ENCODE assay signal across 9 cellular contexts in the genomic region with DNA sequence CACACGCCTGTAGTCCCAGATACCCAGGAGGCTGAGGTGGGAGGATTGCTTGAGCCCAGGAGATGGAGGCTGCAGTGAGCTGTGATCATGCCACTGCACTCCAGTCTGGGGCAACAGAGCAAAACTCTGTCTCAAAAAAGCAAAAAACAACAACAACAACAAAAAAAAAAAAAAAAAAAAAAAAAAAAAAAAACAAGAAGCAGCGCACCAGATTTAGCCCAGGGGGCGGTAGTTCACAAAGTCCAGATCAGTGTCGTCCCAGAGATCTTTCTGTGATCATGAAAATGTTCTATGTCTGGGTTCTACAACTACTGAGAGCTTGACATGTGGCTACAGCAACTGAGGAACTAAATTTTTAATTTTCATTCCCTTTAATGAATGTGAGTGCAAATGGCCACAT. TPM values are rescaled to one million over a fixed set of nuclear protein-coding genes. Genes with fewer than 3 reads are reported as not detected.
DNase-seq lines count a peak whose midpoint lies in the region; ATAC-seq and TF ChIP-seq lines count a peak whose summit lies in the region.
"Had no signal": no experiment of that assay in that cellular context is flagged by ENCODE, and none has a peak within 500 bp of the region (broad histone marks: within the 10 kb centered on the region; RNA-seq: fewer than 3 reads in every experiment).

No MANE protein-coding gene starts in this region.

- no peaks in the 10 kb centered on the region for H3K9me3 Mint-ChIP-seq in nephron progenitor cell

- no peak for ATAC-seq in GM21515 (IDR thresholded peaks at IDR 0.05; ENCODE audit: unreplicated experiment)

- H3K36me3 Mint-ChIP-seq in nephron progenitor cell (ENCODE audit: low read depth) = no peaks in the 10 kb centered on the region

- no peak overlapping the region for H3K4me3 Mint-ChIP-seq in nephron progenitor cell

- TF ChIP-seq POLR2A in erythroblast (IDR thresholded peaks at IDR 0.05; ENCODE audit: low read length) = no peak

- peak; percentile 23; the same call in 1 of the 2 replicates for TF ChIP-seq CTCF in LNCAP (IDR thresholded peaks at IDR 0.05)
- peak; percentile 34 for TF ChIP-seq CTCF in nephron progenitor cell (IDR thresholded peaks at IDR 0.05)

- no peaks in the 10 kb centered on the region for H3K4me1 Mint-ChIP-seq in nephron progenitor cell

- peaks cover 57% of the 10 kb centered on the region for H3K27me3 Mint-ChIP-seq in nephron progenitor cell (ENCODE audit: low read depth, poor library complexity)

- no peak overlapping the region for H3K27ac Mint-ChIP-seq in nephron progenitor cell

- DNase-seq in Daoy (ENCODE audit: low read depth) (peak; percentile 37), cerebellar cortex (ENCODE audit: low spot score) (peak; percentile 6), nephron progenitor cell (peak; percentile 15), erythroblast (lab: John Stamatoyannopoulos, UW) (no peak)
- DNase-seq in stimulated activated CD4-positive, alpha-beta T cell treated with anti-CD3 and anti-CD28 coated beads, Interleukin-15, amount 100 ng/mL, for 24 hours = no peak
- DNase-seq in stimulated activated CD4-positive, alpha-beta T cell treated with anti-CD3 and anti-CD28 coated beads, Interleukin-4, amount 100 ng/mL, for 4 hours = no peak
- DNase-seq: retina had no signal

RNA-seq across cellular contexts. Expression of a gene that starts 27.4 kb away (rescaled TPM):
- total RNA-seq in Daoy (2014; rRNA removed; shearing (Covaris generic)) = 3.9 and 5.1 TPM in 2 replicates

RNA-seq across cellular contexts. Expression of a gene that starts 50.8 kb away (rescaled TPM):
- total RNA-seq in Daoy (2014; rRNA removed; shearing (Covaris generic)) = 0.24 and 2.3 TPM in 2 replicates

Comparison
In these comparisons a context has a peak if more than half of its experiments do, and no peak if none do; other contexts are left out.
1. DNase-seq: peak in Daoy (single experiment), cerebellar cortex (single experiment) and nephron progenitor cell (single experiment); none in erythroblast (0 of 2), stimulated activated CD4-positive, alpha-beta T cell treated with anti-CD3 and anti-CD28 coated beads, Interleukin-15, amount 100 ng/mL, for 24 hours (single experiment) and stimulated activated CD4-positive, alpha-beta T cell treated with anti-CD3 and anti-CD28 coated beads, Interleukin-4, amount 100 ng/mL, for 4 hours (0 of 2).